In genomic region chr1:50750021-50750619, GRCh38 we compare ENCODE assay signal across 8 cellular contexts.
A peak's percentile ranks its signal among the peaks of the same experiment; 100 is the strongest.
DNase-seq lines count a peak whose midpoint lies in the region; ATAC-seq, FAIRE-seq and TF ChIP-seq lines count a peak whose summit lies in the region.

No MANE protein-coding gene starts in this region.

- no peak for FAIRE-seq in D721Med (lab: Jason Lieb, UNC)
- FAIRE-seq in HTR-8/SVneo (lab: Jason Lieb, UNC), result no peak

- H3K9me3 Mint-ChIP-seq in activated T-cell treated with anti-CD3 and anti-CD28 coated beads, Interleukin-2, amount 50 U/mL, for 4 hours, result no peaks in the 10 kb centered on the region
- H3K9me3 Mint-ChIP-seq in stimulated activated naive CD8-positive, alpha-beta T cell treated with anti-CD3 and anti-CD28 coated beads, Interleukin-15, amount 100 ng/mL, for 72 hours, result no peaks in the 10 kb centered on the region

- H3K27me3 Mint-ChIP-seq in activated T-cell treated with anti-CD3 and anti-CD28 coated beads, Interleukin-2, amount 50 U/mL, for 4 hours (ENCODE audit: low read depth), result no peaks in the 10 kb centered on the region
- H3K27me3 Mint-ChIP-seq in stimulated activated naive CD8-positive, alpha-beta T cell treated with anti-CD3 and anti-CD28 coated beads, Interleukin-15, amount 100 ng/mL, for 72 hours, result no peaks in the 10 kb centered on the region

- no peak for DNase-seq in D721Med (ENCODE audit: insufficient read length, low spot score)
- DNase-seq in HTR-8/SVneo (ENCODE audit: insufficient read length, low spot score), result peak; percentile 36
- DNase-seq in ascending aorta (ENCODE audit: low spot score in 2 of 2), result no peak
- peak; percentile 29 for DNase-seq in left kidney (ENCODE audit: low read depth, low spot score)
- DNase-seq in activated T-cell treated with anti-CD3 and anti-CD28 coated beads for 4 hours, result no peak
- DNase-seq in T-helper 9 cell, result no peak
- DNase-seq in activated T-cell treated with anti-CD3 and anti-CD28 coated beads, Interleukin-2, amount 50 U/mL, for 4 hours, result no peak
- DNase-seq in stimulated activated naive CD8-positive, alpha-beta T cell treated with anti-CD3 and anti-CD28 coated beads, Interleukin-15, amount 100 ng/mL, for 72 hours, result no peak

- intact Hi-C loops in ascending aorta (cut with DNase I), result no loop called here

- H3K9me3 ChIP-seq in ascending aorta, result no peaks in the 10 kb centered on the region

- H3K4me3 Mint-ChIP-seq in activated T-cell treated with anti-CD3 and anti-CD28 coated beads, Interleukin-2, amount 50 U/mL, for 4 hours, result no peak overlapping the region
- no peak overlapping the region for H3K4me3 Mint-ChIP-seq in stimulated activated naive CD8-positive, alpha-beta T cell treated with anti-CD3 and anti-CD28 coated beads, Interleukin-15, amount 100 ng/mL, for 72 hours

- no peaks in the 10 kb centered on the region for H3K4me1 Mint-ChIP-seq in activated T-cell treated with anti-CD3 and anti-CD28 coated beads, Interleukin-2, amount 50 U/mL, for 4 hours (ENCODE audit: low read depth)
- no peaks in the 10 kb centered on the region for H3K4me1 Mint-ChIP-seq in stimulated activated naive CD8-positive, alpha-beta T cell treated with anti-CD3 and anti-CD28 coated beads, Interleukin-15, amount 100 ng/mL, for 72 hours

- H3K4me1 ChIP-seq in ascending aorta, result no peaks in the 10 kb centered on the region

- no peaks in the 10 kb centered on the region for H3K27me3 ChIP-seq in ascending aorta

- H3K4me3 ChIP-seq in ascending aorta, result no peak overlapping the region

- TF ChIP-seq CTCF in D721Med (IDR thresholded peaks at IDR 0.05; ENCODE audit: insufficient read depth, missing control alignments) (peak; percentile 54), ascending aorta (IDR thresholded peaks at IDR 0.05) (peak in 2 of 3 experiments; percentile 15 to 41)

- no peaks in the 10 kb centered on the region for H3K36me3 ChIP-seq in ascending aorta

- no peak for ATAC-seq in activated T-cell treated with anti-CD3 and anti-CD28 coated beads, Interleukin-2, amount 50 U/mL, for 4 hours
- ATAC-seq in stimulated activated naive CD8-positive, alpha-beta T cell treated with anti-CD3 and anti-CD28 coated beads, Interleukin-15, amount 100 ng/mL, for 72 hours, result no peak

- H3K27ac Mint-ChIP-seq in stimulated activated naive CD8-positive, alpha-beta T cell treated with anti-CD3 and anti-CD28 coated beads, Interleukin-15, amount 100 ng/mL, for 72 hours, result no peak overlapping the region

- no peak overlapping the region for H3K27ac ChIP-seq in ascending aorta

- peaks cover 13% of the 10 kb centered on the region for H3K36me3 Mint-ChIP-seq in activated T-cell treated with anti-CD3 and anti-CD28 coated beads, Interleukin-2, amount 50 U/mL, for 4 hours (ENCODE audit: insufficient read depth)

Comparison
In these comparisons a context has a peak if more than half of its experiments do, and no peak if none do; other contexts are left out.
1. DNase-seq: peak in HTR-8/SVneo (single experiment) and left kidney (single experiment); none in D721Med (single experiment), ascending aorta (0 of 2), activated T-cell treated with anti-CD3 and anti-CD28 coated beads for 4 hours (single experiment), T-helper 9 cell (single experiment), activated T-cell treated with anti-CD3 and anti-CD28 coated beads, Interleukin-2, amount 50 U/mL, for 4 hours (single experiment) and stimulated activated naive CD8-positive, alpha-beta T cell treated with anti-CD3 and anti-CD28 coated beads, Interleukin-15, amount 100 ng/mL, for 72 hours (0 of 2).